8 cellular contexts compared by ENCODE assay signal in genomic region chr18:62131305-62131909, GRCh38. TPM values are rescaled to one million over a fixed set of nuclear protein-coding genes. Genes with fewer than 3 reads are reported as not detected.
DNase-seq lines count a peak whose midpoint lies in the region; ATAC-seq lines count a peak whose summit lies in the region.

No MANE protein-coding gene starts in this region.

- peak; percentile 82 for ATAC-seq in HG02885 (IDR thresholded peaks at IDR 0.05; ENCODE audit: poor library complexity, unreplicated experiment)
- peak; percentile 61 for ATAC-seq in activated CD4-positive, alpha-beta T cell treated with anti-CD3 and anti-CD28 coated beads for 36 hours

- POLR2A ChIA-PET in activated CD4-positive, alpha-beta T cell treated with anti-CD3 and anti-CD28 coated beads for 36 hours (lab: Charles Lee) = no interaction called here

- H3K27me3 Mint-ChIP-seq in activated CD4-positive, alpha-beta T cell treated with anti-CD3 and anti-CD28 coated beads for 36 hours = no peaks in the 10 kb centered on the region

- intact Hi-C loops in activated CD4-positive, alpha-beta T cell treated with anti-CD3 and anti-CD28 coated beads for 36 hours (cut with DNase I, micrococcal nuclease) = loop anchor here (1.0 to 5.0 kb wide), 7 partner anchors 231 to 809 kb away; no protein-coding TSS in a partner anchor

- H3K36me3 Mint-ChIP-seq in activated CD4-positive, alpha-beta T cell treated with anti-CD3 and anti-CD28 coated beads for 36 hours (ENCODE audit: low read depth) = peaks cover 9% of the 10 kb centered on the region

- H3K9me3 Mint-ChIP-seq in activated CD4-positive, alpha-beta T cell treated with anti-CD3 and anti-CD28 coated beads for 36 hours (ENCODE audit: low read depth) = no peaks in the 10 kb centered on the region

- CTCF ChIA-PET in activated CD4-positive, alpha-beta T cell treated with anti-CD3 and anti-CD28 coated beads for 36 hours (lab: Charles Lee) = interaction anchor here (0.6 to 3.3 kb wide), 39 partner anchors 8 to 581 kb away, joined by 3 to 26 read pairs (median 4); no protein-coding TSS in a partner anchor

- H3K4me3 Mint-ChIP-seq in activated CD4-positive, alpha-beta T cell treated with anti-CD3 and anti-CD28 coated beads for 36 hours = no peak overlapping the region

- peak; percentile 81 for DNase-seq in activated effector memory CD4-positive, alpha-beta T cell treated with anti-CD3 and anti-CD28 coated beads, Interleukin-2, amount 50 U/mL, for 16 hours
- DNase-seq in activated effector memory CD4-positive, alpha-beta T cell treated with Interleukin-2 at 50 U/mL for 16 hours = no peak
- DNase-seq in NCI-H2171 treated with DMSO at 0.1 percent for 48 hours (lab: John Stamatoyannopoulos, UW) (peak; percentile 64), dedifferentiated amniotic fluid mesenchymal stem cell (ENCODE audit: extremely low spot score) (peak; percentile 72), lung microvascular endothelial cell (ENCODE audit: low read depth in 2 of 2) (peak; percentile 79 to 85)
- DNase-seq in activated CD4-positive, alpha-beta T cell treated with anti-CD3 and anti-CD28 coated beads for 36 hours = peak; percentile 79
- peak; percentile 2 to 22 for DNase-seq in stimulated activated CD8-positive, alpha-beta memory T cell treated with anti-CD3 and anti-CD28 coated beads, Interleukin-2, amount 100 ng/mL, for 1 hour (ENCODE audit: low read depth in 2 of 2)

- no peak overlapping the region for H3K27ac Mint-ChIP-seq in activated CD4-positive, alpha-beta T cell treated with anti-CD3 and anti-CD28 coated beads for 36 hours

- H3K4me1 Mint-ChIP-seq in activated CD4-positive, alpha-beta T cell treated with anti-CD3 and anti-CD28 coated beads for 36 hours = no peaks in the 10 kb centered on the region

RNA-seq across cellular contexts. Expression of gene PIGN, which starts 55.4 kb away (rescaled TPM):
- 10 to 100 TPM; 29.0 to 29.4 TPM for total RNA-seq in activated CD4-positive, alpha-beta T cell treated with anti-CD3 and anti-CD28 coated beads for 36 hours
- total RNA-seq in lung microvascular endothelial cell = 29.6 and 40.5 TPM in 2 replicates

RNA-seq across cellular contexts. Expression of gene RELCH, which starts 55.6 kb away (rescaled TPM):
- 10 to 100 TPM; 20.5 to 20.7 TPM for total RNA-seq in activated CD4-positive, alpha-beta T cell treated with anti-CD3 and anti-CD28 coated beads for 36 hours
- 14.4 and 18.1 TPM in 2 replicates for total RNA-seq in lung microvascular endothelial cell
